ENCODE assay signal across 27 cellular contexts in genomic region chr1:85602536-85602935, GRCh38. TPM values are rescaled to one million over a fixed set of nuclear protein-coding genes. Genes with fewer than 3 reads are reported as not detected.
"Had no signal": no experiment of that assay in that cellular context is flagged by ENCODE, and none has a peak within 500 bp of the region (broad histone marks: within the 10 kb centered on the region; RNA-seq: fewer than 3 reads in every experiment).

No MANE protein-coding gene starts in this region.

- H3K36me3 Mint-ChIP-seq: immature natural killer cell, mesothelial cell of epicardium, natural killer cell had no signal

- H3K4me3 Mint-ChIP-seq: activated naive CD8-positive, alpha-beta T cell treated with anti-CD3 and anti-CD28 coated beads, Interleukin-2, amount 50 U/mL, for 24 hours; activated T-cell treated with anti-CD3 and anti-CD28 coated beads, Interleukin-2, amount 50 U/mL, for 72 hours; dendritic cell treated with granulocyte-macrophage colony-stimulating factor and Interleukin-4, amounts not matched to agents 40 ng/mL and 50 ng/mL, for 4 days; immature natural killer cell; mesothelial cell of epicardium; natural killer cell had no signal

- H3K27ac Mint-ChIP-seq: activated naive CD8-positive, alpha-beta T cell treated with anti-CD3 and anti-CD28 coated beads, Interleukin-2, amount 50 U/mL, for 24 hours; activated T-cell treated with anti-CD3 and anti-CD28 coated beads, Interleukin-2, amount 50 U/mL, for 72 hours; dendritic cell treated with granulocyte-macrophage colony-stimulating factor and Interleukin-4, amounts not matched to agents 40 ng/mL and 50 ng/mL, for 4 days; immature natural killer cell; mesothelial cell of epicardium; natural killer cell; progenitor cell of endocrine pancreas had no signal

- H3K4me3 ChIP-seq: body of pancreas, cardiac muscle cell, left lung, spleen, upper lobe of left lung had no signal

- H3K4me1 Mint-ChIP-seq: activated naive CD8-positive, alpha-beta T cell treated with anti-CD3 and anti-CD28 coated beads, Interleukin-2, amount 50 U/mL, for 24 hours; immature natural killer cell; natural killer cell had no signal

- DNase-seq: activated CD4-positive, alpha-beta T cell treated with anti-CD3 and anti-CD28 coated beads for 4 hours; activated CD4-positive, alpha-beta T cell treated with anti-CD3 and anti-CD28 coated beads, Interleukin-2, amount 50 U/mL, for 48 hours; activated CD4-positive, CD25-positive, alpha-beta regulatory T cell; activated CD8-positive, alpha-beta memory T cell treated with anti-CD3 and anti-CD28 coated beads, Interleukin-2, amount 50 U/mL, for 48 hours; activated effector memory CD4-positive, alpha-beta T cell treated with Interleukin-2 at 50 U/mL for 16 hours; activated naive CD4-positive, alpha-beta T cell treated with anti-CD3 and anti-CD28 coated beads, Interleukin-2, amount 50 U/mL, for 16 hours; activated naive CD8-positive, alpha-beta T cell treated with anti-CD3 and anti-CD28 coated beads, Interleukin-2, amount 50 U/mL, for 24 hours; activated T-cell treated with anti-CD3 and anti-CD28 coated beads, Interleukin-2, amount 50 U/mL, for 72 hours; body of pancreas; effector CD4-positive, alpha-beta T cell; erythroblast; foreskin keratinocyte; immature natural killer cell; kidney glomerular epithelial cell; left lung; natural killer cell; spleen; stimulated activated CD4-positive, alpha-beta T cell treated with anti-CD3 and anti-CD28 coated beads, Interleukin-4, amount 100 ng/mL, for 1 hour; stimulated activated naive CD4-positive, alpha-beta T cell treated with Interleukin-2 at 50 U/mL for 16 hours; T-helper 9 cell; upper lobe of left lung had no signal

- H3K9me3 ChIP-seq: body of pancreas, left lung, spleen, upper lobe of left lung had no signal

- H3K9me3 Mint-ChIP-seq: dendritic cell treated with granulocyte-macrophage colony-stimulating factor and Interleukin-4, amounts not matched to agents 40 ng/mL and 50 ng/mL, for 4 days; immature natural killer cell; mesothelial cell of epicardium had no signal

- H3K27me3 Mint-ChIP-seq: activated naive CD8-positive, alpha-beta T cell treated with anti-CD3 and anti-CD28 coated beads, Interleukin-2, amount 50 U/mL, for 24 hours; dendritic cell treated with granulocyte-macrophage colony-stimulating factor and Interleukin-4, amounts not matched to agents 40 ng/mL and 50 ng/mL, for 4 days had no signal

- H3K36me3 ChIP-seq: cardiac muscle cell, left lung, spleen, upper lobe of left lung had no signal

- H3K4me1 ChIP-seq: left lung, spleen had no signal

- H3K27ac ChIP-seq: body of pancreas, cardiac muscle cell, foreskin keratinocyte, left lung, spleen, upper lobe of left lung had no signal

- H3K27me3 ChIP-seq: body of pancreas, cardiac muscle cell, foreskin keratinocyte, left lung, spleen, upper lobe of left lung had no signal

RNA-seq across cellular contexts. Expression of gene CCN1, which starts 22.0 kb away (rescaled TPM):
- total RNA-seq: activated CD8-positive, alpha-beta memory T cell treated with anti-CD3 and anti-CD28 coated beads for 36 hours; natural killer cell; T-helper 1 cell treated with Interleukin-12 subunit alpha and Interleukin-12 subunit beta and Interleukin-4 antibody, amounts not matched to agents 30 ng/mL and 1 ng/mL, for 36 hours had no signal
- polyA plus RNA-seq: immature natural killer cell had no signal
